In genomic region chr13:75724742-75725504, GRCh38 we compare ENCODE assay signal across 17 cellular contexts.
DNase-seq lines count a peak whose midpoint lies in the region; ATAC-seq and TF ChIP-seq lines count a peak whose summit lies in the region.
"Had no signal": no experiment of that assay in that cellular context is flagged by ENCODE, and none has a peak within 500 bp of the region (broad histone marks: within the 10 kb centered on the region; RNA-seq: fewer than 3 reads in every experiment).

No MANE protein-coding gene starts in this region.

- no peak overlapping the region for H2BK120ac ChIP-seq in neuronal stem cell (ENCODE audit: low read depth, low read length)

- WGBS in tibial nerve, 2 donors = 47 to 54% methylated on average over 3 of the region's 3 CpGs
- WGBS in neuronal stem cell (ENCODE audit: extremely low coverage in 2 of 2, insufficient read length in 2 of 2, insufficient replicate concordance in 1 of 2), 2 donors = no CpG with 5 or more reads among the region's 3 CpGs
- WGBS in right lobe of liver (ENCODE audit: insufficient coverage, low coverage, low lambda C conversion rate, missing lambda C conversion rate) = 67% methylated on average over 3 of the region's 3 CpGs

- H2BK5ac ChIP-seq in neuronal stem cell (ENCODE audit: low read length) = no peak overlapping the region

- H3K9me3 ChIP-seq in colonic mucosa (no peaks in the 10 kb centered on the region), osteoblast (ENCODE audit: low read depth, low read length) (no peaks in the 10 kb centered on the region), tibial nerve (no peaks in the 10 kb centered on the region), neuronal stem cell (replicated peaks in 1 of 2; ENCODE audit: control insufficient read depth in 2 of 2, insufficient read depth in 1 of 2, low read depth in 1 of 2, low read length in 2 of 2) (no peaks in the 10 kb centered on the region), right lobe of liver (peaks cover 0 to 4% (median 0%) of the 10 kb centered on the region in 4 donors)
- H3K9me3 ChIP-seq: BE2C had no signal

- H2AFZ ChIP-seq in osteoblast (ENCODE audit: low read length) (no peak overlapping the region), neuronal stem cell (ENCODE audit: low read length) (no peak overlapping the region)

- peak overlapping the region; percentile 45 for H3K27ac ChIP-seq in colonic mucosa
- H3K27ac ChIP-seq in osteoblast (ENCODE audit: low read depth, low read length) = peak overlapping the region; percentile 23
- H3K27ac ChIP-seq in tibial nerve = peak overlapping the region in 2 of 4 donors; percentile 0 to 38
- H3K27ac ChIP-seq in neuronal stem cell (replicated peaks; ENCODE audit: low read length) = no peak overlapping the region
- H3K27ac ChIP-seq in right lobe of liver = no peak overlapping the region

- H3K36me3 ChIP-seq in colonic mucosa (no peaks in the 10 kb centered on the region), osteoblast (ENCODE audit: insufficient read depth, low read length) (peaks cover 30% of the 10 kb centered on the region), tibial nerve (no peaks in the 10 kb centered on the region), neuronal stem cell (replicated peaks in 1 of 2; ENCODE audit: control insufficient read depth in 2 of 2, insufficient read depth in 2 of 2, low read length in 2 of 2) (no peaks in the 10 kb centered on the region), right lobe of liver (no peaks in the 10 kb centered on the region)
- H3K36me3 ChIP-seq: BE2C had no signal

- H3K18ac ChIP-seq in neuronal stem cell (ENCODE audit: low read length) = no peak overlapping the region

- H3K79me2 ChIP-seq in osteoblast (ENCODE audit: insufficient read depth, low read length) = peaks cover 72% of the 10 kb centered on the region

- TF ChIP-seq POLR2A in tibial nerve (IDR thresholded peaks at IDR 0.05) (no peak), right lobe of liver (IDR thresholded peaks at IDR 0.05) (no peak)

- no peak overlapping the region for H3K23ac ChIP-seq in neuronal stem cell (ENCODE audit: low read depth, low read length, poor library complexity)

- TF ChIP-seq EP300 in tibial nerve (IDR thresholded peaks at IDR 0.05) = no peak

- no peak overlapping the region for H2BK15ac ChIP-seq in neuronal stem cell (ENCODE audit: low read length)

- peaks cover 54% of the 10 kb centered on the region for H4K20me1 ChIP-seq in osteoblast (ENCODE audit: insufficient read depth, low read length)

- no peak overlapping the region for H3K14ac ChIP-seq in neuronal stem cell (ENCODE audit: low read length)

- no peak overlapping the region for H3K4ac ChIP-seq in neuronal stem cell (ENCODE audit: low read length)

- H3K27me3 ChIP-seq in colonic mucosa = no peaks in the 10 kb centered on the region
- H3K27me3 ChIP-seq in osteoblast (ENCODE audit: insufficient read depth, low read length) = no peaks in the 10 kb centered on the region
- no peaks in the 10 kb centered on the region for H3K27me3 ChIP-seq in tibial nerve
- H3K27me3 ChIP-seq in neuronal stem cell (ENCODE audit: control insufficient read depth in 3 of 3, insufficient read depth in 3 of 3, low read depth in 1 of 3, low read length in 3 of 3) = no peaks in the 10 kb centered on the region
- no peaks in the 10 kb centered on the region for H3K27me3 ChIP-seq in right lobe of liver
- H3K27me3 ChIP-seq: BE2C had no signal

- H4K91ac ChIP-seq in neuronal stem cell (ENCODE audit: low read depth, low read length, poor library complexity) = no peak overlapping the region

- H3K4me1 ChIP-seq in colonic mucosa (peaks cover 3% of the 10 kb centered on the region), osteoblast (ENCODE audit: insufficient read depth, low read length) (peaks cover 29% of the 10 kb centered on the region), tibial nerve (peaks cover 0 to 20% (median 5%) of the 10 kb centered on the region in 4 donors), neuronal stem cell (ENCODE audit: control insufficient read depth in 2 of 2, insufficient read depth in 1 of 2, low read depth in 1 of 2, low read length in 2 of 2) (peaks cover 0 to 4% of the 10 kb centered on the region in 2 donors), right lobe of liver (no peaks in the 10 kb centered on the region)
- H3K4me1 ChIP-seq: BE2C had no signal

- no peak overlapping the region for H4K8ac ChIP-seq in neuronal stem cell (ENCODE audit: low read depth, low read length)

- H3K79me1 ChIP-seq in neuronal stem cell (ENCODE audit: low read depth, low read length) = no peaks in the 10 kb centered on the region

- H2AK5ac ChIP-seq in neuronal stem cell (ENCODE audit: low read depth, low read length) = no peak overlapping the region

- H3K4me2 ChIP-seq in osteoblast (ENCODE audit: insufficient read depth, low read length) (no peak overlapping the region), neuronal stem cell (ENCODE audit: insufficient read depth, low read length, poor library complexity, severe bottlenecking) (no peak overlapping the region)

- ATAC-seq in GM18907 (IDR thresholded peaks at IDR 0.05; ENCODE audit: unreplicated experiment) (no peak), right lobe of liver (no peak)
- ATAC-seq: HepG2; stimulated activated naive CD8-positive, alpha-beta T cell treated with anti-CD3 and anti-CD28 coated beads, Interleukin-15, Interleukin-2, amounts not matched to agents 100 U/mL and 50 U/mL, for 24 hours; T-cell had no signal

- DNase-seq in DMS53 treated with DMSO at 0.1 percent for 48 hours (lab: John Stamatoyannopoulos, UW; ENCODE audit: unreplicated experiment) = peak; percentile 9
- peak; percentile 55 for DNase-seq in NCI-H146 treated with DMSO at 0.1 percent for 48 hours (lab: John Stamatoyannopoulos, UW; ENCODE audit: unreplicated experiment)
- no peak for DNase-seq in colonic mucosa
- DNase-seq in osteoblast (ENCODE audit: insufficient read length, low spot score, missing footprints) = no peak
- DNase-seq in tibial nerve (ENCODE audit: low spot score in 2 of 2) = no peak
- DNase-seq in neuronal stem cell (ENCODE audit: low spot score) = no peak
- DNase-seq in right lobe of liver = no peak
- DNase-seq: activated effector memory CD4-positive, alpha-beta T cell treated with Interleukin-2 at 50 U/mL for 16 hours; BE2C; EL; mesenchymal stem cell; NCI-H1694 treated with DMSO at 0.1 percent for 48 hours; posterior cingulate gyrus; stimulated activated naive CD8-positive, alpha-beta T cell treated with anti-CD3 and anti-CD28 coated beads, Interleukin-15, Interleukin-2, amounts not matched to agents 100 U/mL and 50 U/mL, for 24 hours; T-cell had no signal

- no peak overlapping the region for H2BK12ac ChIP-seq in neuronal stem cell (ENCODE audit: low read length)

- intact Hi-C loops in colonic mucosa (cut with DNase I) = no loop called here
- intact Hi-C loops in right lobe of liver (cut with DNase I) = no loop called here

- TF ChIP-seq CTCF in colonic mucosa (IDR thresholded peaks at IDR 0.05) (no peak), osteoblast (IDR thresholded peaks at IDR 0.05; ENCODE audit: extremely low read depth, low read depth, low read length) (no peak), tibial nerve (IDR thresholded peaks at IDR 0.05) (no peak), right lobe of liver (IDR thresholded peaks at IDR 0.05) (no peak)

- H3K9ac ChIP-seq in colonic mucosa (ENCODE audit: low read depth in 2 of 2, low read length in 2 of 2) (no peak overlapping the region), neuronal stem cell (ENCODE audit: low read depth, low read length, poor library complexity) (no peak overlapping the region)

- H3K4me3 ChIP-seq in colonic mucosa (no peak overlapping the region), osteoblast (ENCODE audit: insufficient read depth, low read length) (no peak overlapping the region), tibial nerve (no peak overlapping the region), neuronal stem cell (ENCODE audit: low read length in 2 of 2) (no peak overlapping the region), right lobe of liver (no peak overlapping the region)

Comparison
In these comparisons a context has a peak if more than half of its experiments do, and no peak if none do; other contexts are left out.
1. DNase-seq: peak in DMS53 treated with DMSO at 0.1 percent for 48 hours (single experiment) and NCI-H146 treated with DMSO at 0.1 percent for 48 hours (single experiment); none in colonic mucosa (single experiment), osteoblast (single experiment), tibial nerve (0 of 2), neuronal stem cell (single experiment) and right lobe of liver (0 of 3).
2. H3K27ac ChIP-seq: peak in colonic mucosa (single experiment) and osteoblast (single experiment); none in neuronal stem cell (single experiment) and right lobe of liver (0 of 3).